In the genomic region with DNA sequence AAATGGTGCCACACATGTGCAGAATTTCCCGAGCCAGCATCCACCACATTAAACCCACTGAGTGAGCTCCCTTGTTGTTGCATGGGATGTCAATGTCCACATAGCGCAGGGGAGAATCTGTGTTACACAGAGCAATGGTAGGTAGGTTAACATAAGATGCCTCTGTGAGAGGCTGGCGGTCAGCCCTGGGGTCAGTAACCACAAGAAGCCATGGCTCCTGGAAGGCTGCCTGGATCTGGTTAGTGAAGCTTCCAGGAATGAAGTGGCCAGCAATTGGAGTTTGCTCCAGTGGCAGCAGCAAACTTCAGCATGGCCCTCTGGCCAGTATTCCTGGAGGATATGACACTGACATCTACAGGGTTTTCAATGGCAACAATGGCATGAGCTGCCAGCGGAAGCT, we compare ENCODE assay signal across 20 cellular contexts.
"Had no signal": no experiment of that assay in that cellular context is flagged by ENCODE, and none has a peak within 500 bp of the region (broad histone marks: within the 10 kb centered on the region; RNA-seq: fewer than 3 reads in every experiment).

No MANE protein-coding gene starts in this region.

- H3K27me3 Mint-ChIP-seq: activated CD4-positive, alpha-beta T cell treated with anti-CD3 and anti-CD28 coated beads, Interleukin-2, amount 10 ng/mL, durations not matched to agents 24 days and 14 days; activated CD8-positive, alpha-beta T cell treated with anti-CD3 and anti-CD28 coated beads for 36 hours; activated naive CD8-positive, alpha-beta T cell treated with anti-CD3 and anti-CD28 coated beads, Interleukin-2, amount 50 U/mL, for 24 hours; stimulated activated naive CD8-positive, alpha-beta T cell treated with anti-CD3 and anti-CD28 coated beads, Interleukin-15, Interleukin-2, amounts not matched to agents 100 ng/mL and 50 ng/mL, for 24 hours had no signal

- DNase-seq: activated CD4-positive, alpha-beta T cell treated with anti-CD3 and anti-CD28 coated beads, Interleukin-2, amount 10 ng/mL, durations not matched to agents 24 days and 14 days; activated CD8-positive, alpha-beta T cell treated with anti-CD3 and anti-CD28 coated beads for 36 hours; activated gamma-delta T cell; activated naive CD4-positive, alpha-beta T cell treated with anti-CD3 and anti-CD28 coated beads, Interleukin-2, amount 50 U/mL, for 16 hours; activated naive CD8-positive, alpha-beta T cell treated with anti-CD3 and anti-CD28 coated beads, Interleukin-2, amount 50 U/mL, for 24 hours; anterior cingulate cortex; glutamatergic neuron; hippocampal formation; left ventricle myocardium inferior; naive thymus-derived CD8-positive, alpha-beta T cell; ovary; stimulated activated CD4-positive, alpha-beta T cell treated with anti-CD3 and anti-CD28 coated beads, Interleukin-1b, Interleukin-23, amount 100 ng/mL, for 48 hours; transverse colon; uterus had no signal

- H3K36me3 ChIP-seq: esophagus muscularis mucosa, left ventricle myocardium inferior, ovary, suprapubic skin, transverse colon, uterus had no signal

- H3K9me3 Mint-ChIP-seq: activated CD4-positive, alpha-beta T cell treated with anti-CD3 and anti-CD28 coated beads, Interleukin-2, amount 10 ng/mL, durations not matched to agents 24 days and 14 days; activated CD8-positive, alpha-beta T cell treated with anti-CD3 and anti-CD28 coated beads for 36 hours; activated naive CD8-positive, alpha-beta T cell treated with anti-CD3 and anti-CD28 coated beads, Interleukin-2, amount 50 U/mL, for 24 hours; activated T-helper 1 cell treated with anti-CD3 and anti-CD28 coated beads, Interleukin-12 subunit alpha, Interleukin-12 subunit beta, Interleukin-2, Interleukin-4 antibody, amounts not matched to agents 30 ng/mL and 10 ng/mL and 1 ng/mL, durations not matched to agents 14 hours and 24 hours and 36 hours; stimulated activated naive CD8-positive, alpha-beta T cell treated with anti-CD3 and anti-CD28 coated beads, Interleukin-15, Interleukin-2, amounts not matched to agents 100 ng/mL and 50 ng/mL, for 24 hours had no signal

- H3K4me3 ChIP-seq: coronary artery, esophagus muscularis mucosa, left ventricle myocardium inferior, ovary, skin epidermis, suprapubic skin, transverse colon, uterus had no signal

- H3K4me3 Mint-ChIP-seq: activated CD4-positive, alpha-beta T cell treated with anti-CD3 and anti-CD28 coated beads, Interleukin-2, amount 10 ng/mL, durations not matched to agents 24 days and 14 days; activated CD8-positive, alpha-beta T cell treated with anti-CD3 and anti-CD28 coated beads for 36 hours; activated naive CD8-positive, alpha-beta T cell treated with anti-CD3 and anti-CD28 coated beads, Interleukin-2, amount 50 U/mL, for 24 hours; activated T-helper 1 cell treated with anti-CD3 and anti-CD28 coated beads, Interleukin-12 subunit alpha, Interleukin-12 subunit beta, Interleukin-2, Interleukin-4 antibody, amounts not matched to agents 30 ng/mL and 10 ng/mL and 1 ng/mL, durations not matched to agents 14 hours and 24 hours and 36 hours; naive thymus-derived CD8-positive, alpha-beta T cell; stimulated activated naive CD8-positive, alpha-beta T cell treated with anti-CD3 and anti-CD28 coated beads, Interleukin-15, Interleukin-2, amounts not matched to agents 100 ng/mL and 50 ng/mL, for 24 hours had no signal

- H3K4me1 Mint-ChIP-seq: activated CD4-positive, alpha-beta T cell treated with anti-CD3 and anti-CD28 coated beads, Interleukin-2, amount 10 ng/mL, durations not matched to agents 24 days and 14 days; activated naive CD8-positive, alpha-beta T cell treated with anti-CD3 and anti-CD28 coated beads, Interleukin-2, amount 50 U/mL, for 24 hours; naive thymus-derived CD8-positive, alpha-beta T cell had no signal

- H3K27ac ChIP-seq: coronary artery, esophagus muscularis mucosa, left ventricle myocardium inferior, ovary, skin epidermis, suprapubic skin, transverse colon, uterus had no signal

- H3K27ac Mint-ChIP-seq: activated CD4-positive, alpha-beta T cell treated with anti-CD3 and anti-CD28 coated beads, Interleukin-2, amount 10 ng/mL, durations not matched to agents 24 days and 14 days; activated CD8-positive, alpha-beta T cell treated with anti-CD3 and anti-CD28 coated beads for 36 hours; activated naive CD8-positive, alpha-beta T cell treated with anti-CD3 and anti-CD28 coated beads, Interleukin-2, amount 50 U/mL, for 24 hours; activated T-helper 1 cell treated with anti-CD3 and anti-CD28 coated beads, Interleukin-12 subunit alpha, Interleukin-12 subunit beta, Interleukin-2, Interleukin-4 antibody, amounts not matched to agents 30 ng/mL and 10 ng/mL and 1 ng/mL, durations not matched to agents 14 hours and 24 hours and 36 hours; naive thymus-derived CD8-positive, alpha-beta T cell; stimulated activated naive CD8-positive, alpha-beta T cell treated with anti-CD3 and anti-CD28 coated beads, Interleukin-15, Interleukin-2, amounts not matched to agents 100 ng/mL and 50 ng/mL, for 24 hours had no signal

- H3K27me3 ChIP-seq: esophagus muscularis mucosa, ovary, suprapubic skin, transverse colon, uterus had no signal

- H3K36me3 Mint-ChIP-seq: naive thymus-derived CD8-positive, alpha-beta T cell had no signal
